In the genomic region with DNA sequence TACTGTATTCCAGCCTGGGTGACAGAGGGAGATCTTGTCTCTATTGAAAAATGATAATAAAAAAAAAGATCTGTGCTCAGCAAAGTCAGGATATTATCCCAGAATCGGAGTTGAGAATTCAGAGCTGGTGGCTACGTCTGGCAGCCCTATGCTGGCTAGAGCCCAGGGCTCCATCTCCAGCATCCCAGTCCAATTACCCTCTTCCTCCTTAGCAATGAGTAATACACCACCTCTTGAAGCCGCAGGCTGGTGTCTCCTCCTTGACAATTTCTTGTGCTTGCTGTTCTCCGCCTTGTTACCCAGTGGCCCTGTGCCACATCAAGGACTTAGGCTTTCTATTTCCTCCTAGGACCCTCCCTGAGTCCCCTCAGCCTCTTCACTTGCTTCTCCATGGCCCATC, we compare ENCODE assay signal across 2 cellular contexts.
TF ChIP-seq lines count a peak whose summit lies in the region.

No MANE protein-coding gene starts in this region.

TF ChIP-seq in SK-N-SH treated with all-trans-retinoic acid at 6 μM for 48 hours, 23 proteins besides CTCF, POLR2A, EP300 and RAD21 (continued from another document):
- TF ChIP-seq, protein P1, sequence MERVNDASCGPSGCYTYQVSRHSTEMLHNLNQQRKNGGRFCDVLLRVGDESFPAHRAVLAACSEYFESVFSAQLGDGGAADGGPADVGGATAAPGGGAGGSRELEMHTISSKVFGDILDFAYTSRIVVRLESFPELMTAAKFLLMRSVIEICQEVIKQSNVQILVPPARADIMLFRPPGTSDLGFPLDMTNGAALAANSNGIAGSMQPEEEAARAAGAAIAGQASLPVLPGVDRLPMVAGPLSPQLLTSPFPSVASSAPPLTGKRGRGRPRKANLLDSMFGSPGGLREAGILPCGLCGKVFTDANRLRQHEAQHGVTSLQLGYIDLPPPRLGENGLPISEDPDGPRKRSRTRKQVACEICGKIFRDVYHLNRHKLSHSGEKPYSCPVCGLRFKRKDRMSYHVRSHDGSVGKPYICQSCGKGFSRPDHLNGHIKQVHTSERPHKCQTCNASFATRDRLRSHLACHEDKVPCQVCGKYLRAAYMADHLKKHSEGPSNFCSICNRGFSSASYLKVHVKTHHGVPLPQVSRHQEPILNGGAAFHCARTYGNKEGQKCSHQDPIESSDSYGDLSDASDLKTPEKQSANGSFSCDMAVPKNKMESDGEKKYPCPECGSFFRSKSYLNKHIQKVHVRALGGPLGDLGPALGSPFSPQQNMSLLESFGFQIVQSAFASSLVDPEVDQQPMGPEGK (CRISPR knock-in tag; IDR thresholded peaks at IDR 0.05; ENCODE audit: borderline replicate concordance): no peak
- TF ChIP-seq ARNTL (CRISPR knock-in tag; IDR thresholded peaks at IDR 0.05; ENCODE audit: borderline replicate concordance, low read depth): no peak
- no peak for TF ChIP-seq GLIS3 (CRISPR knock-in tag; IDR thresholded peaks at IDR 0.05)
- TF ChIP-seq ESRRG (CRISPR knock-in tag; IDR thresholded peaks at IDR 0.05): no peak
- no peak for TF ChIP-seq OSR1 (CRISPR knock-in tag; IDR thresholded peaks at IDR 0.05)
- TF ChIP-seq ZNF70 (CRISPR knock-in tag; IDR thresholded peaks at IDR 0.05): no peak
- TF ChIP-seq TCF4 (CRISPR knock-in tag; IDR thresholded peaks at IDR 0.05; ENCODE audit: borderline replicate concordance): no peak
- TF ChIP-seq, protein P2, sequence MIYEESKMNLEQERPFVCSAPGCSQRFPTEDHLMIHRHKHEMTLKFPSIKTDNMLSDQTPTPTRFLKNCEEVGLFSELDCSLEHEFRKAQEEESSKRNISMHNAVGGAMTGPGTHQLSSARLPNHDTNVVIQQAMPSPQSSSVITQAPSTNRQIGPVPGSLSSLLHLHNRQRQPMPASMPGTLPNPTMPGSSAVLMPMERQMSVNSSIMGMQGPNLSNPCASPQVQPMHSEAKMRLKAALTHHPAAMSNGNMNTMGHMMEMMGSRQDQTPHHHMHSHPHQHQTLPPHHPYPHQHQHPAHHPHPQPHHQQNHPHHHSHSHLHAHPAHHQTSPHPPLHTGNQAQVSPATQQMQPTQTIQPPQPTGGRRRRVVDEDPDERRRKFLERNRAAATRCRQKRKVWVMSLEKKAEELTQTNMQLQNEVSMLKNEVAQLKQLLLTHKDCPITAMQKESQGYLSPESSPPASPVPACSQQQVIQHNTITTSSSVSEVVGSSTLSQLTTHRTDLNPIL (CRISPR knock-in tag; IDR thresholded peaks at IDR 0.05; ENCODE audit: low read depth): no peak
- no peak for TF ChIP-seq ISL1 (CRISPR knock-in tag; IDR thresholded peaks at IDR 0.05)
- no peak for TF ChIP-seq ZNF565 (CRISPR knock-in tag; conservative IDR thresholded peaks at IDR 0.05; ENCODE audit: low read depth)
- TF ChIP-seq ZFP3 (CRISPR knock-in tag; IDR thresholded peaks at IDR 0.05): no peak

TF ChIP-seq in SK-N-SH, 30 proteins besides CTCF, POLR2A, EP300 and RAD21 (continued from another document):
- TF ChIP-seq, protein P3, sequence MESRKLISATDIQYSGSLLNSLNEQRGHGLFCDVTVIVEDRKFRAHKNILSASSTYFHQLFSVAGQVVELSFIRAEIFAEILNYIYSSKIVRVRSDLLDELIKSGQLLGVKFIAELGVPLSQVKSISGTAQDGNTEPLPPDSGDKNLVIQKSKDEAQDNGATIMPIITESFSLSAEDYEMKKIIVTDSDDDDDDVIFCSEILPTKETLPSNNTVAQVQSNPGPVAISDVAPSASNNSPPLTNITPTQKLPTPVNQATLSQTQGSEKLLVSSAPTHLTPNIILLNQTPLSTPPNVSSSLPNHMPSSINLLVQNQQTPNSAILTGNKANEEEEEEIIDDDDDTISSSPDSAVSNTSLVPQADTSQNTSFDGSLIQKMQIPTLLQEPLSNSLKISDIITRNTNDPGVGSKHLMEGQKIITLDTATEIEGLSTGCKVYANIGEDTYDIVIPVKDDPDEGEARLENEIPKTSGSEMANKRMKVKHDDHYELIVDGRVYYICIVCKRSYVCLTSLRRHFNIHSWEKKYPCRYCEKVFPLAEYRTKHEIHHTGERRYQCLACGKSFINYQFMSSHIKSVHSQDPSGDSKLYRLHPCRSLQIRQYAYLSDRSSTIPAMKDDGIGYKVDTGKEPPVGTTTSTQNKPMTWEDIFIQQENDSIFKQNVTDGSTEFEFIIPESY (IDR thresholded peaks at IDR 0.05; ENCODE audit: borderline replicate concordance, low read depth): no peak
- TF ChIP-seq NRF1 (IDR thresholded peaks at IDR 0.05; ENCODE audit: low read depth, low read length): no peak
- no peak for TF ChIP-seq MEF2A (IDR thresholded peaks at IDR 0.05; ENCODE audit: borderline replicate concordance, low read depth)
- TF ChIP-seq, protein P4, sequence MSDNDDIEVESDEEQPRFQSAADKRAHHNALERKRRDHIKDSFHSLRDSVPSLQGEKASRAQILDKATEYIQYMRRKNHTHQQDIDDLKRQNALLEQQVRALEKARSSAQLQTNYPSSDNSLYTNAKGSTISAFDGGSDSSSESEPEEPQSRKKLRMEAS (IDR thresholded peaks at IDR 0.05; ENCODE audit: low read depth): no peak
- TF ChIP-seq, protein P5, sequence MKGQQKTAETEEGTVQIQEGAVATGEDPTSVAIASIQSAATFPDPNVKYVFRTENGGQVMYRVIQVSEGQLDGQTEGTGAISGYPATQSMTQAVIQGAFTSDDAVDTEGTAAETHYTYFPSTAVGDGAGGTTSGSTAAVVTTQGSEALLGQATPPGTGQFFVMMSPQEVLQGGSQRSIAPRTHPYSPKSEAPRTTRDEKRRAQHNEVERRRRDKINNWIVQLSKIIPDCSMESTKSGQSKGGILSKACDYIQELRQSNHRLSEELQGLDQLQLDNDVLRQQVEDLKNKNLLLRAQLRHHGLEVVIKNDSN (IDR thresholded peaks at IDR 0.05; ENCODE audit: borderline replicate concordance, low read depth): no peak
